ENCODE assay signal across 13 cellular contexts in genomic region chrX:47316276-47317025, GRCh38. TPM values are rescaled to one million over a fixed set of nuclear protein-coding genes. Genes with fewer than 3 reads are reported as not detected.
DNase-seq lines count a peak whose midpoint lies in the region; ATAC-seq and TF ChIP-seq lines count a peak whose summit lies in the region.
"Had no signal": no experiment of that assay in that cellular context is flagged by ENCODE, and none has a peak within 500 bp of the region (broad histone marks: within the 10 kb centered on the region; RNA-seq: fewer than 3 reads in every experiment).

No MANE protein-coding gene starts in this region.

- H3K4me3 ChIP-seq in AG04450 (ENCODE audit: low read depth, low read length), result 0 out of 2 replicates have a peak overlapping the region, but pooled peaks have one; percentile 5
- H3K4me3 ChIP-seq in HUES48 (ENCODE audit: low read depth, low read length), result peak overlapping the region; percentile 46
- peak overlapping the region; percentile 0 for H3K4me3 ChIP-seq in astrocyte of the spinal cord (ENCODE audit: low read depth, low read length)
- peak overlapping the region; percentile 59 for H3K4me3 ChIP-seq in iPS-20b (ENCODE audit: low read length)
- H3K4me3 ChIP-seq: mucosa of descending colon, transverse colon had no signal

- H3K9ac ChIP-seq in HUES48 (ENCODE audit: low read depth, low read length) (peak overlapping the region; percentile 78), iPS-20b (ENCODE audit: low read depth, low read length) (peak overlapping the region; percentile 87)

- no peaks in the 10 kb centered on the region for H3K4me1 Mint-ChIP-seq in activated T-cell treated with anti-CD3 and anti-CD28 coated beads, Interleukin-2, amount 50 U/mL, for 72 hours (ENCODE audit: low read depth)
- H3K4me1 Mint-ChIP-seq: activated B cell treated with CpG ODN at 0.5 μM for 24 hours had no signal

- H3K4me3 Mint-ChIP-seq in activated T-cell treated with anti-CD3 and anti-CD28 coated beads, Interleukin-2, amount 50 U/mL, for 72 hours, result no peak overlapping the region
- H3K4me3 Mint-ChIP-seq: activated B cell treated with CpG ODN at 0.5 μM for 24 hours had no signal

- peaks cover 13% of the 10 kb centered on the region for H3K27me3 Mint-ChIP-seq in activated T-cell treated with anti-CD3 and anti-CD28 coated beads, Interleukin-2, amount 50 U/mL, for 72 hours (ENCODE audit: low read depth)
- H3K27me3 Mint-ChIP-seq: activated B cell treated with CpG ODN at 0.5 μM for 24 hours had no signal

- H3K4me1 ChIP-seq in HUES48 (ENCODE audit: control insufficient read depth, insufficient read depth, low read length) (peaks cover 31% of the 10 kb centered on the region), iPS-20b (ENCODE audit: insufficient read depth, low read length) (peaks cover 13% of the 10 kb centered on the region; the same call in 1 of the 2 replicates)
- H3K4me1 ChIP-seq: transverse colon had no signal

- CTCF ChIA-PET in AG04450 (lab: Charles Lee), result no interaction called here

- no peak overlapping the region for H3K27ac ChIP-seq in AG04450 (ENCODE audit: low read depth, low read length)
- peak overlapping the region; percentile 97 for H3K27ac ChIP-seq in HUES48 (ENCODE audit: low read depth, low read length)
- peak overlapping the region; percentile 97 for H3K27ac ChIP-seq in iPS-20b (ENCODE audit: low read length)
- H3K27ac ChIP-seq: transverse colon had no signal

- H3K36me3 Mint-ChIP-seq in activated T-cell treated with anti-CD3 and anti-CD28 coated beads, Interleukin-2, amount 50 U/mL, for 72 hours (ENCODE audit: insufficient read depth in 2 of 2), result no peaks in the 10 kb centered on the region

- DNase-seq in AG04450 (ENCODE audit: low read depth, low spot score), result no peak
- DNase-seq in astrocyte of the spinal cord (ENCODE audit: low read depth, low spot score), result peak; percentile 26
- DNase-seq in activated T-cell treated with anti-CD3 and anti-CD28 coated beads, Interleukin-2, amount 50 U/mL, for 72 hours, result no peak
- DNase-seq in putamen (ENCODE audit: low spot score), result no peak
- DNase-seq in activated CD4-positive, alpha-beta T cell treated with anti-CD3 and anti-CD28 coated beads, Interleukin-2, amount 50 U/mL, for 1 hour, result no peak
- DNase-seq in NCI-H187 treated with DMSO at 0.1 percent for 48 hours (lab: John Stamatoyannopoulos, UW), result no peak
- DNase-seq: activated B cell treated with CpG ODN at 0.5 μM for 24 hours, mucosa of descending colon, transverse colon had no signal

- no peak overlapping the region for H3K27ac Mint-ChIP-seq in activated T-cell treated with anti-CD3 and anti-CD28 coated beads, Interleukin-2, amount 50 U/mL, for 72 hours
- H3K27ac Mint-ChIP-seq: activated B cell treated with CpG ODN at 0.5 μM for 24 hours; activated T-helper 2 cell treated with anti-CD3 and anti-CD28 coated beads, Interferon-gamma antibody, Interleukin-2, Interleukin-4, amounts not matched to agents 10 μg/mL and 5 μg/mL and 100 μg/mL, durations not matched to agents 14 hours and 24 hours and 36 hours had no signal

- no peaks in the 10 kb centered on the region for H3K36me3 ChIP-seq in HUES48 (ENCODE audit: control insufficient read depth, insufficient read depth, low read length)
- no peaks in the 10 kb centered on the region for H3K36me3 ChIP-seq in iPS-20b (ENCODE audit: insufficient read depth, low read depth, low read length)
- H3K36me3 ChIP-seq: transverse colon had no signal

- H3K9me3 ChIP-seq in AG04450 (ENCODE audit: control insufficient read depth, insufficient read depth, low read length), result no peaks in the 10 kb centered on the region; the same call in 1 of the 2 replicates
- no peaks in the 10 kb centered on the region for H3K9me3 ChIP-seq in HUES48 (ENCODE audit: control insufficient read depth, insufficient read depth, low read length)
- H3K9me3 ChIP-seq in iPS-20b (ENCODE audit: insufficient read depth, low read depth, low read length), result no peaks in the 10 kb centered on the region
- H3K9me3 ChIP-seq: mucosa of descending colon, transverse colon had no signal

- in situ Hi-C loops in astrocyte of the spinal cord (cut with HindIII; ENCODE audit: low sequenced_read_pairs), result no loop called here

- ATAC-seq in activated T-cell treated with anti-CD3 and anti-CD28 coated beads, Interleukin-2, amount 50 U/mL, for 72 hours (replicated peaks in 1 of 2), result no peak
- ATAC-seq: mucosa of descending colon, sciatic nerve had no signal

- POLR2A ChIA-PET in AG04450 (lab: Yijun Ruan, JAX), result no interaction called here

- no peaks in the 10 kb centered on the region for H3K9me3 Mint-ChIP-seq in activated T-cell treated with anti-CD3 and anti-CD28 coated beads, Interleukin-2, amount 50 U/mL, for 72 hours
- H3K9me3 Mint-ChIP-seq: activated B cell treated with CpG ODN at 0.5 μM for 24 hours; activated T-helper 2 cell treated with anti-CD3 and anti-CD28 coated beads, Interferon-gamma antibody, Interleukin-2, Interleukin-4, amounts not matched to agents 10 μg/mL and 5 μg/mL and 100 μg/mL, durations not matched to agents 14 hours and 24 hours and 36 hours had no signal

- H3K27me3 ChIP-seq in AG04450 (ENCODE audit: control insufficient read depth, insufficient read depth, low read length) (no peaks in the 10 kb centered on the region), HUES48 (ENCODE audit: control insufficient read depth, insufficient read depth, low read length) (no peaks in the 10 kb centered on the region), iPS-20b (ENCODE audit: insufficient read depth, low read length) (no peaks in the 10 kb centered on the region)
- H3K27me3 ChIP-seq: transverse colon had no signal

- TF ChIP-seq CTCF in AG04450 (IDR thresholded peaks at IDR 0.05; ENCODE audit: low read depth, low read length), result no peak
- no peak for TF ChIP-seq CTCF in astrocyte of the spinal cord (IDR thresholded peaks at IDR 0.05; ENCODE audit: low read depth, low read length)

RNA-seq across cellular contexts. Expression of gene ZNF157, which starts 53.9 kb away (rescaled TPM):
- 0.07 and 0.10 TPM in 2 replicates for polyA plus RNA-seq in AG04450 (2011; rRNA removed)
- polyA minus RNA-seq in AG04450 (2011; rRNA and poly(A)+ RNA removed), result 0.09 TPM in 1 of 2 replicates, not detected in the other
- under 1 TPM; 0.60 to 0.67 TPM for total RNA-seq in activated T-cell treated with anti-CD3 and anti-CD28 coated beads, Interleukin-2, amount 50 U/mL, for 72 hours

Comparison
In these comparisons a context has a peak if more than half of its experiments do, and no peak if none do; other contexts are left out.
1. H3K4me3 ChIP-seq: peak in every context shown above with its lines; median percentile 59 in iPS-20b; 46 in HUES48; 5 in AG04450; 0 in astrocyte of the spinal cord.